Comparison of ENCODE assay signal across 15 cellular contexts in genomic region chr3:38992117-38992779, GRCh38. TPM values are rescaled to one million over a fixed set of nuclear protein-coding genes. Genes with fewer than 3 reads are reported as not detected.
DNase-seq lines count a peak whose midpoint lies in the region; ATAC-seq and TF ChIP-seq lines count a peak whose summit lies in the region.
"Had no signal": no experiment of that assay in that cellular context is flagged by ENCODE, and none has a peak within 500 bp of the region (broad histone marks: within the 10 kb centered on the region; RNA-seq: fewer than 3 reads in every experiment).

No MANE protein-coding gene starts in this region.

- POLR2A ChIA-PET in BJ (lab: Charles Lee): interaction anchor here (0.6 kb wide), 1 partner anchor 20 kb away, joined by 3 read pairs; no protein-coding TSS in a partner anchor
- POLR2A ChIA-PET in WTC11 (lab: Charles Lee): no interaction called here

- H3K36me3 ChIP-seq in BJ (ENCODE audit: control insufficient read depth, insufficient read depth, low read length): no peaks in the 10 kb centered on the region
- no peaks in the 10 kb centered on the region for H3K36me3 ChIP-seq in MG63
- H3K36me3 ChIP-seq in mesodermal cell (ENCODE audit: control insufficient read depth, insufficient read depth, low read length): no peaks in the 10 kb centered on the region
- H3K36me3 ChIP-seq in effector memory CD4-positive, alpha-beta T cell (ENCODE audit: control insufficient read depth, insufficient read depth, low read length): no peaks in the 10 kb centered on the region
- H3K36me3 ChIP-seq: vagina had no signal

- ATAC-seq in WTC11: no peak
- no peak for ATAC-seq in GM19328 (IDR thresholded peaks at IDR 0.05; ENCODE audit: unreplicated experiment)
- ATAC-seq: body of pancreas had no signal

- DNase-seq in BJ (ENCODE audit: low read depth) (peak; percentile 69), MG63 (peak; percentile 33), chondrocyte (ENCODE audit: low spot score) (no peak), WTC11 (ENCODE audit: low spot score) (no peak)
- no peak for DNase-seq in activated T-cell treated with anti-CD3 and anti-CD28 coated beads, Interleukin-2, amount 50 U/mL, for 48 hours
- DNase-seq in effector memory CD4-positive, alpha-beta T cell: no peak
- DNase-seq: activated T-cell treated with anti-CD3 and anti-CD28 coated beads for 4 hours; body of pancreas; CD8-positive, alpha-beta memory T cell; erythroblast; left cardiac atrium; nephron progenitor cell had no signal

- peaks cover 4% of the 10 kb centered on the region for H3K27me3 Mint-ChIP-seq in chondrocyte (ENCODE audit: low read depth)
- no peaks in the 10 kb centered on the region for H3K27me3 Mint-ChIP-seq in WTC11 (ENCODE audit: low read depth)

- H3K27me3 ChIP-seq in BJ (ENCODE audit: control insufficient read depth, insufficient read depth, low read length): no peaks in the 10 kb centered on the region
- H3K27me3 ChIP-seq in MG63: no peaks in the 10 kb centered on the region
- H3K27me3 ChIP-seq in effector memory CD4-positive, alpha-beta T cell (replicated peaks; ENCODE audit: control insufficient read depth, insufficient read depth, low read length, poor library complexity, severe bottlenecking): no peaks in the 10 kb centered on the region
- H3K27me3 ChIP-seq: body of pancreas, vagina had no signal

- no peaks in the 10 kb centered on the region for H3K9me3 ChIP-seq in MG63
- no peaks in the 10 kb centered on the region for H3K9me3 ChIP-seq in mesodermal cell (ENCODE audit: control insufficient read depth, low read length)
- H3K9me3 ChIP-seq in effector memory CD4-positive, alpha-beta T cell (ENCODE audit: control insufficient read depth, low read length): no peaks in the 10 kb centered on the region
- H3K9me3 ChIP-seq: body of pancreas, vagina had no signal

- H3K36me3 Mint-ChIP-seq in chondrocyte (ENCODE audit: low read depth) (no peaks in the 10 kb centered on the region), WTC11 (no peaks in the 10 kb centered on the region)
- H3K36me3 Mint-ChIP-seq: CD8-positive, alpha-beta memory T cell had no signal

- H3K4me1 Mint-ChIP-seq in chondrocyte (ENCODE audit: low read depth) (peaks cover 7% of the 10 kb centered on the region), WTC11 (peaks cover 12% of the 10 kb centered on the region)
- H3K4me1 Mint-ChIP-seq: CD8-positive, alpha-beta memory T cell; nephron progenitor cell had no signal

- H3K4me1 ChIP-seq in mesodermal cell (ENCODE audit: control insufficient read depth, insufficient read depth, low read length, poor library complexity, severe bottlenecking): peaks cover 48% of the 10 kb centered on the region
- no peaks in the 10 kb centered on the region for H3K4me1 ChIP-seq in effector memory CD4-positive, alpha-beta T cell (ENCODE audit: control insufficient read depth, insufficient read depth, low read length, poor library complexity, severe bottlenecking)
- H3K4me1 ChIP-seq: body of pancreas, vagina had no signal

- H3K27ac Mint-ChIP-seq in chondrocyte (ENCODE audit: unreplicated experiment) (peak overlapping the region; percentile 42), WTC11 (no peak overlapping the region)
- H3K27ac Mint-ChIP-seq: CD8-positive, alpha-beta memory T cell; nephron progenitor cell had no signal

- TF ChIP-seq CTCF in BJ (IDR thresholded peaks at IDR 0.05; ENCODE audit: insufficient read depth, low read depth, low read length) (no peak), chondrocyte (IDR thresholded peaks at IDR 0.05) (no peak), WTC11 (IDR thresholded peaks at IDR 0.05) (no peak)

- H3K9me3 Mint-ChIP-seq in chondrocyte (ENCODE audit: low read depth) (no peaks in the 10 kb centered on the region), WTC11 (no peaks in the 10 kb centered on the region)
- H3K9me3 Mint-ChIP-seq: CD8-positive, alpha-beta memory T cell; nephron progenitor cell had no signal

- WGBS in mesodermal cell (ENCODE audit: insufficient coverage in 2 of 2), 2 experiments: 83 to 100% methylated on average over 1 to 2 of the region's 4 CpGs

- CTCF ChIA-PET in BJ (lab: Yijun Ruan, JAX) (interaction anchor here (1.3 to 2.7 kb wide), 4 partner anchors 9 to 296 kb away, joined by 4 to 8 read pairs (median 4); no protein-coding TSS in a partner anchor), WTC11 (lab: Charles Lee) (interaction anchor here (1.7 to 3.3 kb wide), 2 partner anchors 8 to 31 kb away, joined by 6 to 27 read pairs; no protein-coding TSS in a partner anchor)

- no peak overlapping the region for H3K4me3 ChIP-seq in BJ (ENCODE audit: low read depth, low read length)
- H3K4me3 ChIP-seq in MG63: no peak overlapping the region
- no peak overlapping the region for H3K4me3 ChIP-seq in mesodermal cell (ENCODE audit: extremely low read depth, insufficient read depth, low read length, poor library complexity, severe bottlenecking)
- H3K4me3 ChIP-seq in effector memory CD4-positive, alpha-beta T cell (ENCODE audit: insufficient read depth, low read depth, low read length, poor library complexity, severe bottlenecking): no peak overlapping the region
- H3K4me3 ChIP-seq: body of pancreas, vagina had no signal

- H3K4me3 Mint-ChIP-seq in chondrocyte (ENCODE audit: unreplicated experiment) (no peak overlapping the region), WTC11 (no peak overlapping the region)
- H3K4me3 Mint-ChIP-seq: CD8-positive, alpha-beta memory T cell; nephron progenitor cell had no signal

- H3K27ac ChIP-seq in mesodermal cell (ENCODE audit: low read depth, low read length, severe bottlenecking): peak overlapping the region; percentile 42
- H3K27ac ChIP-seq in effector memory CD4-positive, alpha-beta T cell (ENCODE audit: insufficient read depth, low read length, poor library complexity, severe bottlenecking): no peak overlapping the region
- H3K27ac ChIP-seq: body of pancreas, vagina had no signal

TF ChIP-seq in WTC11, 78 proteins besides CTCF, POLR2A, EP300 and RAD21 (continues in another document):
- TF ChIP-seq RORB (CRISPR knock-in tag; IDR thresholded peaks at IDR 0.05) (no peak), NFYB (CRISPR knock-in tag; conservative IDR thresholded peaks at IDR 0.05; ENCODE audit: low read depth) (no peak), MXD4 (CRISPR knock-in tag; IDR thresholded peaks at IDR 0.05; ENCODE audit: borderline replicate concordance) (no peak), ZNF281 (CRISPR knock-in tag; IDR thresholded peaks at IDR 0.05) (no peak)
- TF ChIP-seq, protein P1, sequence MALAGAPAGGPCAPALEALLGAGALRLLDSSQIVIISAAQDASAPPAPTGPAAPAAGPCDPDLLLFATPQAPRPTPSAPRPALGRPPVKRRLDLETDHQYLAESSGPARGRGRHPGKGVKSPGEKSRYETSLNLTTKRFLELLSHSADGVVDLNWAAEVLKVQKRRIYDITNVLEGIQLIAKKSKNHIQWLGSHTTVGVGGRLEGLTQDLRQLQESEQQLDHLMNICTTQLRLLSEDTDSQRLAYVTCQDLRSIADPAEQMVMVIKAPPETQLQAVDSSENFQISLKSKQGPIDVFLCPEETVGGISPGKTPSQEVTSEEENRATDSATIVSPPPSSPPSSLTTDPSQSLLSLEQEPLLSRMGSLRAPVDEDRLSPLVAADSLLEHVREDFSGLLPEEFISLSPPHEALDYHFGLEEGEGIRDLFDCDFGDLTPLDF (CRISPR knock-in tag; IDR thresholded peaks at IDR 0.05): no peak

RNA-seq across cellular contexts. Expression of gene SCN11A, which starts 59.5 kb away (rescaled TPM):
- 0.02 and 0.04 TPM in 2 replicates for polyA plus RNA-seq in BJ (2011; rRNA removed)
- polyA minus RNA-seq in BJ (2011; rRNA and poly(A)+ RNA removed): not detected in 2 replicates
- total RNA-seq in MG63 (2014; rRNA removed; shearing (Covaris generic); ENCODE audit: low replicate concordance): not detected in 2 replicates
- 0.07 TPM in 1 of 3 replicates, not detected in the others for total RNA-seq in chondrocyte
- polyA plus RNA-seq in mesodermal cell (2013, experiment 1 of 2): 0.48 TPM
- 0.25 TPM for polyA plus RNA-seq in mesodermal cell (2013, experiment 2 of 2)
- total RNA-seq in WTC11 (2021): 0.13 to 0.27 TPM (median 0.25 TPM) in 3 replicates
- total RNA-seq: left cardiac atrium, vagina had no signal
- polyA plus RNA-seq: CD8-positive, alpha-beta memory T cell had no signal

RNA-seq across cellular contexts. Expression of gene WDR48, which starts 59.6 kb away (rescaled TPM):
- 20.1 and 33.0 TPM in 2 replicates for polyA plus RNA-seq in BJ (2011; rRNA removed)
- 19.3 and 19.6 TPM in 2 replicates for polyA minus RNA-seq in BJ (2011; rRNA and poly(A)+ RNA removed)
- 9.3 and 20.7 TPM in 2 replicates for total RNA-seq in MG63 (2014; rRNA removed; shearing (Covaris generic); ENCODE audit: low replicate concordance)
- total RNA-seq in chondrocyte: 23.2 to 35.6 TPM (median 31.8 TPM) in 3 replicates
- 51.9 TPM for polyA plus RNA-seq in mesodermal cell (2013, experiment 1 of 2)
- 49.3 TPM for polyA plus RNA-seq in mesodermal cell (2013, experiment 2 of 2)
- 35.5 to 40.9 TPM (median 40.9 TPM) in 3 replicates for total RNA-seq in WTC11 (2021)

Comparison
In these comparisons a context has a peak if more than half of its experiments do, and no peak if none do; other contexts are left out.
1. DNase-seq: peak in BJ (single experiment) and MG63 (single experiment); none in chondrocyte (single experiment), WTC11 (single experiment), activated T-cell treated with anti-CD3 and anti-CD28 coated beads, Interleukin-2, amount 50 U/mL, for 48 hours (0 of 2) and effector memory CD4-positive, alpha-beta T cell (0 of 3).